In genomic region chr19:8005534-8006256, GRCh38 we compare ENCODE assay signal across 8 cellular contexts. TPM values are rescaled to one million over a fixed set of nuclear protein-coding genes. Genes with fewer than 3 reads are reported as not detected.
DNase-seq lines count a peak whose midpoint lies in the region; ATAC-seq and TF ChIP-seq lines count a peak whose summit lies in the region.

Gene ELAVL1 (minus strand): TSS chr19:8005641. CDS start chr19:7991815, 13,826 bp downstream.

- no peak for TF ChIP-seq EP300 in gastroesophageal sphincter (IDR thresholded peaks at IDR 0.05)

- no peaks in the 10 kb centered on the region for H3K27me3 ChIP-seq in MG63
- H3K27me3 ChIP-seq in gastroesophageal sphincter: no peaks in the 10 kb centered on the region

- H3K27ac ChIP-seq in gastroesophageal sphincter (peak within 1 kb of the TSS; percentile 75 to 95 (median 91)), substantia nigra (ENCODE audit: low read depth, low read length, poor library complexity, severe bottlenecking) (peak within 1 kb of the TSS; percentile 71)

- H3K4me1 ChIP-seq in gastroesophageal sphincter: peaks cover 3 to 54% (median 35%) of the 10 kb centered on the region in 3 donors

- TF ChIP-seq POLR2A in gastroesophageal sphincter (IDR thresholded peaks at IDR 0.05): peak in 1 of 2 donors; percentile 37

- TF ChIP-seq CTCF in gastroesophageal sphincter (IDR thresholded peaks at IDR 0.05): peak in 2 of 4 experiments; percentile 13 to 25

- peak; percentile 96 for DNase-seq in Daoy (ENCODE audit: low read depth)
- DNase-seq in H4 (ENCODE audit: low spot score): peak; percentile 85
- DNase-seq in MG63: peak; percentile 96
- DNase-seq in SK-N-DZ (ENCODE audit: low spot score): peak; percentile 84
- peak; percentile 91 for DNase-seq in activated naive CD4-positive, alpha-beta T cell treated with Interleukin-2 at 50 U/mL for 16 hours
- peak in 55 of 56 donors; percentile 32 to 91 (median 75) for DNase-seq in nucleus accumbens (lab: John Stamatoyannopoulos, UW)
- peak in 48 of 49 donors; percentile 33 to 95 (median 73) for DNase-seq in substantia nigra (lab: John Stamatoyannopoulos, UW)

- 0 out of 2 replicates have a peak, but pooled peaks cover 2% of the 10 kb centered on the region for H3K9me3 ChIP-seq in MG63
- no peaks in the 10 kb centered on the region for H3K9me3 ChIP-seq in gastroesophageal sphincter

- peak; percentile 96 for ATAC-seq in gastroesophageal sphincter

- H3K4me3 ChIP-seq in MG63 (peak within 1 kb of the TSS; percentile 100), gastroesophageal sphincter (peak within 1 kb of the TSS; percentile 85 to 96)

- WGBS in gastroesophageal sphincter (ENCODE audit: low coverage in 1 of 2), 2 donors: 0% methylated on average over 1 of the region's 98 CpGs

- H3K36me3 ChIP-seq in MG63: peaks cover 30% of the 10 kb centered on the region
- H3K36me3 ChIP-seq in gastroesophageal sphincter: peaks cover 0 to 6% of the 10 kb centered on the region in 2 donors

RNA-seq across cellular contexts. Expression of gene ELAVL1, which starts in this region (rescaled TPM):
- 38.5 and 45.4 TPM in 2 replicates for total RNA-seq in Daoy (2014; rRNA removed; shearing (Covaris generic))
- 61.0 and 71.7 TPM in 2 replicates for total RNA-seq in H4 (2014; rRNA removed; shearing (Covaris generic))
- total RNA-seq in MG63 (2014; rRNA removed; shearing (Covaris generic); ENCODE audit: low replicate concordance): 90.8 and 118 TPM in 2 replicates
- polyA plus RNA-seq in SK-N-DZ (2014; cell fraction: cytosol; rRNA removed): 24.5 and 27.7 TPM in 2 replicates
- 12.5 and 25.7 TPM in 2 replicates for polyA plus RNA-seq in SK-N-DZ (2014; cell fraction: nucleus; rRNA removed)
- 10 to 100 TPM; 30.8 to 62.5 (median 34.6) TPM for total RNA-seq in gastroesophageal sphincter

Comparison
In these comparisons a context has a peak if more than half of its experiments do, and no peak if none do; other contexts are left out.
1. Peak in every context shown above with its lines: DNase-seq, ATAC-seq, H3K4me3 ChIP-seq and H3K27ac ChIP-seq.